1 cellular context compared by ENCODE assay signal in genomic region chr1:167683641-167684502, GRCh38.
A peak's percentile ranks its signal among the peaks of the same experiment; 100 is the strongest.
TF ChIP-seq lines count a peak whose summit lies in the region.

No MANE protein-coding gene starts in this region.

TF ChIP-seq in H1, 55 proteins besides CTCF, POLR2A, EP300 and RAD21:
- TF ChIP-seq ASH2L (IDR thresholded peaks at IDR 0.05; ENCODE audit: low read length), result peak; percentile 34
- peak; percentile 91 for TF ChIP-seq SRF (IDR thresholded peaks at IDR 0.05; ENCODE audit: low read depth, low read length)
- no peak for TF ChIP-seq HDAC2 (IDR thresholded peaks at IDR 0.05; ENCODE audit: borderline replicate concordance in 1 of 2, low read depth in 2 of 2, low read length in 2 of 2)
- TF ChIP-seq TCF12 (IDR thresholded peaks at IDR 0.05; ENCODE audit: low read depth, low read length), result no peak
- TF ChIP-seq TBP (IDR thresholded peaks at IDR 0.05; ENCODE audit: low read depth, low read length), result 0 out of 2 replicates have a peak, but pooled peaks have one; percentile 35
- TF ChIP-seq TEAD4 (IDR thresholded peaks at IDR 0.05; ENCODE audit: low read depth, low read length), result peak; percentile 77
- TF ChIP-seq JUND (IDR thresholded peaks at IDR 0.05; ENCODE audit: low read length), result peak; percentile 31; the same call in 1 of the 2 replicates
- TF ChIP-seq CHD2 (IDR thresholded peaks at IDR 0.05; ENCODE audit: low read length), result no peak
- TF ChIP-seq SP1 (IDR thresholded peaks at IDR 0.05; ENCODE audit: low read depth, low read length), result peak; percentile 79
- TF ChIP-seq GTF2F1 (IDR thresholded peaks at IDR 0.05; ENCODE audit: borderline replicate concordance, low read depth, low read length), result no peak
- 0 out of 4 replicates have a peak, but pooled peaks of 1 of the 2 experiments have one; percentile 24 for TF ChIP-seq SIN3A (conservative IDR thresholded peaks at IDR 0.05 in 1 of 2, IDR thresholded peaks at IDR 0.05 in 1 of 2; ENCODE audit: low read depth in 1 of 2, low read length in 2 of 2)
